Comparison of ENCODE assay signal across 24 cellular contexts in the genomic region with DNA sequence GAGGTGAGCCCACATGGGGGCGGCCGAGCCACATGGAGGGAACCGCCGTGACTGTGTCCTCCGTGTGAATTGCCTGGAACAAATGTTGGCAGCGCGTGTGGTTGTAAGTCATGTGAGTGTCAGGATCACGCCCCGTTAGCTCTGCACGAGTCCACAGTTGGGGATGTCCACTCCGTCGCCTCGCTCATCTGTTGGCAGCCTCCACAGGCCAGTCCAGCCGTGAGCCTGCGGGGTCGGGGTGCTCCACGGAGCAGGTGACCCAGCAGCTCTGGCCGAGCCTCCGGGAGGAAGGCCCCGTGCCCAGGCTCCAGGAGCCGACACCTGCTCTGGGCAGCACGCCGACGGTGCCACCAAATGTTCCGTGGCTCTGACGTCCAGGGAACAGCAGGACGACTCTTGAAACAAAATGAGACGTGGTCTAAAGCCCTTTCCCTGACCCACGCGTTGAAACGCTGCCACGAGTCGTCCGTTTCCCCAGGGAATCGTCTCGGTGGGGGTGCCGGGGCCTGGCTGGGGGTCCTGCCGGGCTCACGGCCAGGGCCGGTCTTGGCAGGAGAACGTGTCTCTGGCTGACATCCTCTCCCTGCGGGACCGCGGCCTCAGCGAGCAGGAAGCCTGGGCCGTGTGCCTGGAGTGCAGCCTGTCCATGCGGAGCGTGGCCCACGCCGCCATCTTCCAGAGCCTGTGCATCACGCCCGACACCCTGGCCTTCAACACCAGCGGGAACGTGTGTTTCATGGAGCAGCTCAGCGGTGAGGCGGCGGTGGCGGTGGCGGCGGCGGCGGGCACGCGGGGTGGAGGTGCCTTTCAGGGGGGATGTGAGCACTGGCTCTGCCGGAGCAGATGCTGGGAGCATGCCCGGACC. TPM values are rescaled to one million over a fixed set of nuclear protein-coding genes. Genes with fewer than 3 reads are reported as not detected.
DNase-seq lines count a peak whose midpoint lies in the region; ATAC-seq and TF ChIP-seq lines count a peak whose summit lies in the region.
"Had no signal": no experiment of that assay in that cellular context is flagged by ENCODE, and none has a peak within 500 bp of the region (broad histone marks: within the 10 kb centered on the region; RNA-seq: fewer than 3 reads in every experiment).

No MANE protein-coding gene starts in this region.

- H3K4me1 ChIP-seq in left ventricle myocardium inferior (no peaks in the 10 kb centered on the region), neuronal stem cell (ENCODE audit: control insufficient read depth in 2 of 2, insufficient read depth in 1 of 2, low read depth in 1 of 2, low read length in 2 of 2) (peaks cover 1 to 2% of the 10 kb centered on the region in 2 donors), HAP-1 (no peaks in the 10 kb centered on the region)
- H3K4me1 ChIP-seq: BE2C had no signal

- H3K4me2 ChIP-seq in neuronal stem cell (ENCODE audit: insufficient read depth, low read length, poor library complexity, severe bottlenecking): no peak overlapping the region

- H4K91ac ChIP-seq in neuronal stem cell (ENCODE audit: low read depth, low read length, poor library complexity): no peak overlapping the region

- H2AK5ac ChIP-seq in neuronal stem cell (ENCODE audit: low read depth, low read length): no peak overlapping the region

- peak overlapping the region; percentile 85 for H3K14ac ChIP-seq in neuronal stem cell (ENCODE audit: low read length)

- no peak overlapping the region for H2BK15ac ChIP-seq in neuronal stem cell (ENCODE audit: low read length)

- no peak overlapping the region for H3K18ac ChIP-seq in neuronal stem cell (ENCODE audit: low read length)

- no peak for TF ChIP-seq CTCF in left ventricle myocardium inferior (IDR thresholded peaks at IDR 0.05; ENCODE audit: borderline replicate concordance)

- peaks cover 3% of the 10 kb centered on the region for H3K79me1 ChIP-seq in neuronal stem cell (ENCODE audit: low read depth, low read length)

- H4K8ac ChIP-seq in neuronal stem cell (ENCODE audit: low read depth, low read length): no peak overlapping the region

- no peak overlapping the region for H2BK5ac ChIP-seq in neuronal stem cell (ENCODE audit: low read length)

- no CpG with 5 or more reads among the region's 66 CpGs for WGBS in neuronal stem cell (ENCODE audit: extremely low coverage in 2 of 2, insufficient read length in 2 of 2, insufficient replicate concordance in 1 of 2), 2 donors

- H2AFZ ChIP-seq in neuronal stem cell (ENCODE audit: low read length): no peak overlapping the region
- H2AFZ ChIP-seq: GM23248 had no signal

- ATAC-seq in Right ventricle myocardium inferior: no peak
- no peak for ATAC-seq in GM21737 (IDR thresholded peaks at IDR 0.05; ENCODE audit: unreplicated experiment)
- ATAC-seq in GM18909 (IDR thresholded peaks at IDR 0.05; ENCODE audit: poor library complexity, unreplicated experiment): no peak

- no peak overlapping the region for H3K4me3 ChIP-seq in left ventricle myocardium inferior
- H3K4me3 ChIP-seq in neuronal stem cell (ENCODE audit: low read length in 2 of 2): no peak overlapping the region
- H3K4me3 ChIP-seq in HAP-1: no peak overlapping the region
- H3K4me3 ChIP-seq: GM23248 had no signal

- no peak overlapping the region for H3K4ac ChIP-seq in neuronal stem cell (ENCODE audit: low read length)

- H3K36me3 ChIP-seq in left ventricle myocardium inferior (no peaks in the 10 kb centered on the region), neuronal stem cell (replicated peaks in 1 of 2; ENCODE audit: control insufficient read depth in 2 of 2, insufficient read depth in 2 of 2, low read length in 2 of 2) (peaks cover 0 to 8% of the 10 kb centered on the region in 2 donors), HAP-1 (replicated peaks) (no peaks in the 10 kb centered on the region)
- H3K36me3 ChIP-seq: BE2C had no signal

- H3K9ac ChIP-seq in neuronal stem cell (ENCODE audit: low read depth, low read length, poor library complexity): peak overlapping the region; percentile 21
- H3K9ac ChIP-seq: GM23248 had no signal

- H2BK120ac ChIP-seq in neuronal stem cell (ENCODE audit: low read depth, low read length): no peak overlapping the region

- DNase-seq in Right ventricle myocardium inferior (ENCODE audit: missing footprints) (peak; percentile 64), left ventricle myocardium inferior (no peak), head of caudate nucleus (peak in 25 of 42 donors; percentile 16 to 74 (median 45)), neuronal stem cell (ENCODE audit: low spot score) (no peak), HAP-1 (ENCODE audit: low spot score in 2 of 2) (no peak)
- DNase-seq: activated CD4-positive, alpha-beta T cell treated with anti-CD3 and anti-CD28 coated beads for 1 hour; activated naive CD4-positive, alpha-beta T cell treated with anti-CD3 and anti-CD28 coated beads, Interleukin-2, amount 50 U/mL, for 16 hours; activated T-cell treated with anti-CD3 and anti-CD28 coated beads, Interleukin-2, amount 50 U/mL, for 48 hours; BE2C; central memory CD4-positive, alpha-beta T cell; COR-L47; GM23248; hippocampal formation; NCI-H1092; NCI-H187 treated with DMSO at 0.1 percent for 48 hours; NCI-H226; SHP77; stimulated activated CD4-positive, alpha-beta T cell treated with anti-CD3 and anti-CD28 coated beads, Interleukin-12 subunit alpha, Interleukin-12 subunit beta, amount 100 ng/mL, for 4 hours; SW 1271 had no signal

- intact Hi-C loops in Right ventricle myocardium inferior (cut with DNase I) (no loop called here), left ventricle myocardium inferior (cut with micrococcal nuclease) (no loop called here), head of caudate nucleus (cut with DNase I) (no loop called here)

- peak overlapping the region; percentile 80 for H3K23ac ChIP-seq in neuronal stem cell (ENCODE audit: low read depth, low read length, poor library complexity)

- H2BK12ac ChIP-seq in neuronal stem cell (ENCODE audit: low read length): no peak overlapping the region

- no peaks in the 10 kb centered on the region for H3K9me3 ChIP-seq in left ventricle myocardium inferior (replicated peaks)
- H3K9me3 ChIP-seq in neuronal stem cell (replicated peaks in 1 of 2; ENCODE audit: control insufficient read depth in 2 of 2, insufficient read depth in 1 of 2, low read depth in 1 of 2, low read length in 2 of 2): peaks cover 0 to 2% of the 10 kb centered on the region in 2 donors
- no peaks in the 10 kb centered on the region for H3K9me3 ChIP-seq in HAP-1
- H3K9me3 ChIP-seq: BE2C had no signal

- in situ Hi-C loops in HAP-1 (cut with MboI; ENCODE audit: low sequenced_read_pairs): no loop called here

- no peak overlapping the region for H3K27ac ChIP-seq in left ventricle myocardium inferior (replicated peaks)
- H3K27ac ChIP-seq in neuronal stem cell (replicated peaks; ENCODE audit: low read length): no peak overlapping the region
- H3K27ac ChIP-seq in temporal lobe (ENCODE audit: low read depth, low read length): peak overlapping the region; percentile 17
- H3K27ac ChIP-seq: epithelial cell of prostate, GM23248 had no signal

- H3K27me3 ChIP-seq in left ventricle myocardium inferior (ENCODE audit: low read depth) (peaks cover 93% of the 10 kb centered on the region), neuronal stem cell (ENCODE audit: control insufficient read depth in 3 of 3, insufficient read depth in 3 of 3, low read depth in 1 of 3, low read length in 3 of 3) (no peaks in the 10 kb centered on the region), HAP-1 (ENCODE audit: low read depth) (no peaks in the 10 kb centered on the region)

RNA-seq across cellular contexts. Expression of a gene that starts 7.0 kb away (rescaled TPM):
- total RNA-seq in Right ventricle myocardium inferior (not detected), left ventricle myocardium inferior (0.11 TPM), temporal lobe (9.8 TPM)
- 6.4 TPM for polyA plus RNA-seq in neuronal stem cell (2013, experiment 1 of 2)
- polyA plus RNA-seq in neuronal stem cell (2013, experiment 2 of 2): 6.1 TPM
- total RNA-seq: OCI-LY7 had no signal

Comparison
In these comparisons a context has a peak if more than half of its experiments do, and no peak if none do; other contexts are left out.
1. DNase-seq: peak in Right ventricle myocardium inferior (single experiment) and head of caudate nucleus (25 of 42); none in left ventricle myocardium inferior (single experiment), neuronal stem cell (single experiment) and HAP-1 (0 of 2).